ENCODE assay signal across 12 cellular contexts in the genomic region with DNA sequence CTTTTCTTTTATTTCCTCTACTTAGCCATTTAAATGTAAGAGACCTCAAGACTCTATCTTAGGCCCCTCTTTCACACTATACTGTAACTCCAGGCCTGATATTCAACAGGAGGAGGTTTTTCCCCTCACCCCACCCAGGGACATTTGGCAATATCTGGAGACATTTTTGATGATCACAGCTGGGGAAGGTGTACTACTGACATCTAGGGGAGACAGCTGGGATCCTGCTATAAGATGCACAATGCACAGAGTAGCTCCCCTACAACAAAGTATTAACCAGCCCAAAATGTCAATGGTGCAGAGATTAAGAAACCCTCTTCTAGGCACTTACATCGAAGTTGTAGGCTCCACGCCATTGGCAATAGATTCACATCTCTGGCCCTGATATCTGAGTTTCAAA.
DNase-seq lines count a peak whose midpoint lies in the region; ATAC-seq and TF ChIP-seq lines count a peak whose summit lies in the region.
"Had no signal": no experiment of that assay in that cellular context is flagged by ENCODE, and none has a peak within 500 bp of the region (broad histone marks: within the 10 kb centered on the region; RNA-seq: fewer than 3 reads in every experiment).

No MANE protein-coding gene starts in this region.

- H3K36me3 Mint-ChIP-seq in MCF 10A (ENCODE audit: insufficient read depth, unreplicated experiment), result no peaks in the 10 kb centered on the region
- H3K36me3 Mint-ChIP-seq in endodermal cell (ENCODE audit: low read depth), result no peaks in the 10 kb centered on the region

- no TSS peak for BruUV-seq in MCF 10A (replicated peaks; lab: Mats Ljungman, UMichigan)

- intact Hi-C loops in MCF 10A (cut with micrococcal nuclease) (loop anchor here (1.0 kb wide), 2 partner anchors 121 to 509 kb away; no protein-coding TSS in a partner anchor), breast epithelium (cut with DNase I; ENCODE audit: low total_unique reads) (no loop called here), testis (cut with DNase I; ENCODE audit: low total_unique reads) (no loop called here)

- no peak for TF ChIP-seq POLR2A in breast epithelium (IDR thresholded peaks at IDR 0.05)
- TF ChIP-seq POLR2A in testis (IDR thresholded peaks at IDR 0.05), result no peak

- H3K9me3 Mint-ChIP-seq in MCF 10A (ENCODE audit: unreplicated experiment) (no peaks in the 10 kb centered on the region), endodermal cell (peaks cover 3% of the 10 kb centered on the region)

- H3K4me1 Mint-ChIP-seq in MCF 10A (ENCODE audit: insufficient read depth, unreplicated experiment) (no peaks in the 10 kb centered on the region), endodermal cell (peaks cover 1% of the 10 kb centered on the region)

- ATAC-seq in GM21526 (IDR thresholded peaks at IDR 0.05; ENCODE audit: low FRiP score, unreplicated experiment) (no peak), GM19397 (IDR thresholded peaks at IDR 0.05; ENCODE audit: unreplicated experiment) (no peak)

- POLR2A ChIA-PET in MCF 10A (lab: Yijun Ruan, JAX), result interaction anchor here (0.9 kb wide), 1 partner anchor 28 kb away, joined by 3 read pairs; no protein-coding TSS in a partner anchor

- CTCF ChIA-PET in MCF 10A (lab: Yijun Ruan, JAX), result interaction anchor here (0.6 to 2.1 kb wide), 18 partner anchors 11 to 594 kb away, joined by 3 to 19 read pairs (median 5); no protein-coding TSS in a partner anchor

- no peak overlapping the region for H3K27ac ChIP-seq in breast epithelium
- H3K27ac ChIP-seq in endodermal cell (ENCODE audit: low read depth, low read length), result no peak overlapping the region
- no peak overlapping the region for H3K27ac ChIP-seq in testis
- H3K27ac ChIP-seq: neutrophil, vagina had no signal

- H3K9me3 ChIP-seq in breast epithelium, result no peaks in the 10 kb centered on the region
- H3K9me3 ChIP-seq in endodermal cell (ENCODE audit: control insufficient read depth, low read length), result no peaks in the 10 kb centered on the region
- no peaks in the 10 kb centered on the region for H3K9me3 ChIP-seq in testis
- H3K9me3 ChIP-seq: neutrophil, vagina had no signal

- H3K4me3 ChIP-seq in breast epithelium (no peak overlapping the region), endodermal cell (ENCODE audit: low read length) (no peak overlapping the region), testis (no peak overlapping the region)
- H3K4me3 ChIP-seq: vagina had no signal

- H3K36me3 ChIP-seq in breast epithelium, result no peaks in the 10 kb centered on the region
- H3K36me3 ChIP-seq in endodermal cell (ENCODE audit: control insufficient read depth, insufficient read depth, low read length), result no peaks in the 10 kb centered on the region
- no peaks in the 10 kb centered on the region for H3K36me3 ChIP-seq in testis (ENCODE audit: low read depth, missing control alignments)
- H3K36me3 ChIP-seq: neutrophil, vagina had no signal

- H3K27ac Mint-ChIP-seq in MCF 10A (ENCODE audit: low read depth, unreplicated experiment) (no peak overlapping the region), endodermal cell (no peak overlapping the region)

- H3K4me3 Mint-ChIP-seq in MCF 10A (ENCODE audit: unreplicated experiment), result no peak overlapping the region
- H3K4me3 Mint-ChIP-seq in endodermal cell, result no peak overlapping the region

- H3K4me1 ChIP-seq in breast epithelium, result no peaks in the 10 kb centered on the region
- no peaks in the 10 kb centered on the region for H3K4me1 ChIP-seq in endodermal cell (ENCODE audit: control insufficient read depth, insufficient read depth, low read length)
- H3K4me1 ChIP-seq in testis, result no peaks in the 10 kb centered on the region
- H3K4me1 ChIP-seq: vagina had no signal

- peak; percentile 45 for DNase-seq in MCF 10A (ENCODE audit: unreplicated experiment)
- no peak for DNase-seq in breast epithelium (ENCODE audit: low spot score in 2 of 2)
- peak; percentile 2 for DNase-seq in NCI-H82 treated with DMSO at 0.1 percent for 48 hours (lab: John Stamatoyannopoulos, UW; ENCODE audit: unreplicated experiment)
- DNase-seq in endodermal cell, result peak; percentile 54
- DNase-seq in testis, result no peak
- DNase-seq in activated effector memory CD4-positive, alpha-beta T cell treated with Interleukin-2 at 50 U/mL for 16 hours, result no peak
- DNase-seq: activated T-cell treated with anti-CD3 and anti-CD28 coated beads, Interleukin-2, amount 50 U/mL, for 48 hours; NCI-H446 treated with DMSO at 0.1 percent for 48 hours had no signal

- H3K9ac ChIP-seq in endodermal cell (ENCODE audit: extremely low read depth, low read length, poor library complexity, severe bottlenecking), result no peak overlapping the region

- H3K27me3 ChIP-seq in breast epithelium, result no peaks in the 10 kb centered on the region
- H3K27me3 ChIP-seq in endodermal cell (ENCODE audit: control insufficient read depth, insufficient read depth, low read length, poor library complexity, severe bottlenecking), result no peaks in the 10 kb centered on the region
- H3K27me3 ChIP-seq in testis, result no peaks in the 10 kb centered on the region
- H3K27me3 ChIP-seq: neutrophil, vagina had no signal

- WGBS in endodermal cell (ENCODE audit: insufficient coverage in 1 of 2, insufficient read length in 1 of 2), 2 experiments, result 90 to 92% methylated on average over 2 of the region's 2 CpGs
- 86 to 95% methylated on average over 2 of the region's 2 CpGs for WGBS in testis, 2 donors

- no peaks in the 10 kb centered on the region for H3K27me3 Mint-ChIP-seq in MCF 10A (ENCODE audit: insufficient read depth, unreplicated experiment)
- no peaks in the 10 kb centered on the region for H3K27me3 Mint-ChIP-seq in endodermal cell (ENCODE audit: insufficient read depth)

- TF ChIP-seq CTCF in MCF 10A (IDR thresholded peaks at IDR 0.05; ENCODE audit: unreplicated experiment), result peak; percentile 57
- TF ChIP-seq CTCF in breast epithelium (IDR thresholded peaks at IDR 0.05), result no peak
- TF ChIP-seq CTCF in endodermal cell (conservative IDR thresholded peaks at IDR 0.05), result peak; percentile 71
- TF ChIP-seq CTCF in testis (IDR thresholded peaks at IDR 0.05), result no peak

Comparison
In these comparisons a context has a peak if more than half of its experiments do, and no peak if none do; other contexts are left out.
1. DNase-seq: peak in MCF 10A (single experiment), NCI-H82 treated with DMSO at 0.1 percent for 48 hours (single experiment) and endodermal cell (single experiment); none in breast epithelium (0 of 2), testis (single experiment) and activated effector memory CD4-positive, alpha-beta T cell treated with Interleukin-2 at 50 U/mL for 16 hours (single experiment).
2. CTCF ChIP-seq: peak in MCF 10A (single experiment) and endodermal cell (single experiment); none in breast epithelium (0 of 3) and testis (0 of 3).